In the genomic region with DNA sequence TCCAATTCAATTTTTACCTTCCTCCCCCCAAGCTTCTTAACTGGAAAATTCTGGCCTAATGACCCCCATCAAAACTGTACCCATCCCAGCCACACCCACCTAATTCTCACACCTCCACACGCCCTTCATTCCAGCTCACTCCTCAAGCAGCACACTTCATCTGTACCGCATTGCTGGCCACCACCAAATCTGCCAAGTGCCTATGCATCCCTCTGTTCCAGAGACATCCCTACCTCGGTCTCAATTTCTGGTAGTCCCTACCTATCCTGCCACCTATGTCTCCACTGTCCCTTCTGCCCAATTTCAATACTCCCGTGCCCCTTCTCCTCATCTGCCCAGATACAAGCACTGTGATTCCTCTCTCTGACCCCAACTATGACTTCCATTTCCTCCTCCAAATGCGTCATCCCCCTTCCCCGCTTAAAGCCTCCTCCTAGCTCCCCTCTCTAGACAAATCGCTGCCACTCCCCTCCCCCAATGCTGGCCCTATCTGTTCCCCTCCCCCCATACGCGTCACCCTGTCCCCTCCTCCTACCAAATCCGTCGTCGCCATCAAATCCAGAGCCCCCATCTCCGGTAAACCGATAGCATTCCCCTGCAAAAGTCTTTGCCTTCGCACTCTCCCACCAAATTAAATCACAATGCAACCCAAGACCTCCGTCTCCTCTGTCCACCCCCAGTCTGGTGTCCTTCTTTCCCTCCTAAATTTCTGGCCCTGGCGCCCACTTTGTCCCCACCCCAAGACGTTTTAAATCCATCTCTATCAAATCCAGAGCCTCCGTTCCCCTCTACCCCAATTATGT, we compare ENCODE assay signal across 8 cellular contexts.
DNase-seq lines count a peak whose midpoint lies in the region; ATAC-seq lines count a peak whose summit lies in the region.

No MANE protein-coding gene starts in this region.

- ATAC-seq in GM21619 (IDR thresholded peaks at IDR 0.05; ENCODE audit: unreplicated experiment), result no peak

- peak overlapping the region; percentile 99 for H3K27ac ChIP-seq in angular gyrus (ENCODE audit: low read depth, low read length)

- no peaks in the 10 kb centered on the region for H3K36me3 ChIP-seq in iPS-15b (ENCODE audit: control insufficient read depth, insufficient read depth, low read length)

- no peaks in the 10 kb centered on the region for H3K27me3 ChIP-seq in iPS-15b (ENCODE audit: control insufficient read depth, insufficient read depth, low read length)

- H3K9me3 ChIP-seq in iPS-15b (ENCODE audit: control insufficient read depth, insufficient read depth, low read length), result no peaks in the 10 kb centered on the region

- H3K4me3 ChIP-seq in iPS-15b (ENCODE audit: low read depth, low read length), result peak overlapping the region; percentile 84

- H3K9ac ChIP-seq in iPS-15b (ENCODE audit: low read depth, low read length), result peak overlapping the region; percentile 89

- peak; percentile 27 for DNase-seq in NCI-H146 (lab: John Stamatoyannopoulos, UW)
- DNase-seq in NCI-H146 treated with DMSO at 0.1 percent for 48 hours (lab: John Stamatoyannopoulos, UW; ENCODE audit: unreplicated experiment), result no peak
- peak; percentile 13 for DNase-seq in RPMI8226
- DNase-seq in stimulated activated CD4-positive, alpha-beta T cell treated with anti-CD3 and anti-CD28 coated beads, Interleukin-12 subunit alpha, Interleukin-12 subunit beta, amount 100 ng/mL, for 48 hours (ENCODE audit: low read depth in 2 of 3, low spot score in 1 of 3), result peak; percentile 54 to 60 (median 56)
- no peak for DNase-seq in superior temporal gyrus (ENCODE audit: extremely low spot score)

- H3K4me1 ChIP-seq in iPS-15b (ENCODE audit: control insufficient read depth, insufficient read depth, low read length), result peaks cover 25% of the 10 kb centered on the region

Comparison
In these comparisons a context has a peak if more than half of its experiments do, and no peak if none do; other contexts are left out.
1. DNase-seq: peak in NCI-H146 (single experiment), RPMI8226 (single experiment) and stimulated activated CD4-positive, alpha-beta T cell treated with anti-CD3 and anti-CD28 coated beads, Interleukin-12 subunit alpha, Interleukin-12 subunit beta, amount 100 ng/mL, for 48 hours (3 of 3); none in NCI-H146 treated with DMSO at 0.1 percent for 48 hours (single experiment) and superior temporal gyrus (single experiment).